8 cellular contexts compared by ENCODE assay signal in the genomic region with DNA sequence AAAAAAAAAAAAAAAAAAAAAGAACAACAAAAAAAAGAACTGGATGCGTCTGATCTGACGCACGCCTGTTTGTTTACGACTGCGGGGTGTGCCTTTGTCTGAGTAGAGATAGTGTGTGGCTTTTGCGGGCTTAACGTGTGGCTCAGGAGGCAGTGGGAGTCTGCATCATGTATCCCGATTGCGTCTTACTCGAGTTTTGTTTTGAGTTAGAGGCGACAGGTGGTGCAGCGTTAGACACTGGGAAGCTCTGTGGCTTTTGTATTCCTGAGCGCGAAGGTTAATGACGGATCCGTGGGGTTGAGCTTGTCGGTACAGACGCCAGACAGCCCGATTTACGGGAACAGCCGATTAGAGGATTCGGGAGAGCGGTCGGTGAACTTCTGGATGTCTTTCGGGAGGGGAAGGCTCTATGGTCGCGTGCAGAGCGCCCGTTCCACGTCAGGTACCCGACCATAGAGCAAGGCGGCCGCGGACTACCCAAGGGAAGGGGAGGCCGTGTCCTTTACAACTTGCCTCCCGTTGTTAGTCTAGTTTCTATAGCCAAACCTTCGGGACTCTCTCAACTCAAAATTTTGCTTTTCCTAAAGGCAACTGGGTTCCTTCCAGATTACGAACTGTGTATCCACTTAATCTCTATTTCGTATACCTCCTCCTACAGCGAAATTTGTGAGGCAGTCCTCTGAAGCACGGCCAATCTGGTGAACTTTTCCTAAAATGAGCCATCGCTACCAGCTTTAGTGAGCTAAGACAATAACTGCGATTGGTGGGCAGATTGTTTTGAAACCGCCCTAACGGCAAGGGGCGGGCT. TPM values are rescaled to one million over a fixed set of nuclear protein-coding genes. Genes with fewer than 3 reads are reported as not detected.
DNase-seq lines count a peak whose midpoint lies in the region; ATAC-seq and TF ChIP-seq lines count a peak whose summit lies in the region.

No MANE protein-coding gene starts in this region.

- peaks cover 31% of the 10 kb centered on the region for H3K36me3 Mint-ChIP-seq in activated naive CD4-positive, alpha-beta T cell treated with anti-CD3 and anti-CD28 coated beads for 36 hours (ENCODE audit: low read depth)

- H3K27me3 Mint-ChIP-seq in activated naive CD4-positive, alpha-beta T cell treated with anti-CD3 and anti-CD28 coated beads for 36 hours (ENCODE audit: low read depth) = no peaks in the 10 kb centered on the region

- no peaks in the 10 kb centered on the region for H3K9me3 ChIP-seq in upper lobe of left lung

- peaks cover 28% of the 10 kb centered on the region for H3K4me1 Mint-ChIP-seq in activated naive CD4-positive, alpha-beta T cell treated with anti-CD3 and anti-CD28 coated beads for 36 hours (ENCODE audit: low read depth)

- ATAC-seq in GM18870 (IDR thresholded peaks at IDR 0.05; ENCODE audit: unreplicated experiment) (peak; percentile 1), upper lobe of left lung (ENCODE audit: low FRiP score in 2 of 2) (peak; percentile 9 to 21)

- peaks cover 30 to 40% (median 34%) of the 10 kb centered on the region in 4 donors for H3K4me1 ChIP-seq in upper lobe of left lung

- no peaks in the 10 kb centered on the region for H3K27me3 ChIP-seq in upper lobe of left lung

- TF ChIP-seq POLR2A in upper lobe of left lung (IDR thresholded peaks at IDR 0.05) = peak; percentile 29 to 95 (median 92)

- TF ChIP-seq CTCF in AG09319 (IDR thresholded peaks at IDR 0.05; ENCODE audit: low read depth, low read length) (no peak), upper lobe of left lung (IDR thresholded peaks at IDR 0.05) (no peak)

- peak overlapping the region; percentile 91 for H3K4me3 Mint-ChIP-seq in activated naive CD4-positive, alpha-beta T cell treated with anti-CD3 and anti-CD28 coated beads for 36 hours

- peak overlapping the region; percentile 47 to 72 (median 62) for H3K4me3 ChIP-seq in upper lobe of left lung

- TF ChIP-seq EP300 in upper lobe of left lung (IDR thresholded peaks at IDR 0.05) = peak in 2 of 4 donors; percentile 61 to 81

- peak overlapping the region; percentile 99 for H3K27ac Mint-ChIP-seq in activated naive CD4-positive, alpha-beta T cell treated with anti-CD3 and anti-CD28 coated beads for 36 hours

- CTCF ChIA-PET in activated naive CD4-positive, alpha-beta T cell treated with anti-CD3 and anti-CD28 coated beads for 36 hours (lab: Charles Lee) = interaction anchor here (0.6 to 10.0 kb wide), 13 partner anchors 8 to 444 kb away, joined by 3 to 118 read pairs (median 5); a partner anchor contains a TSS

- intact Hi-C loops in activated naive CD4-positive, alpha-beta T cell treated with anti-CD3 and anti-CD28 coated beads for 36 hours (cut with micrococcal nuclease) = loop anchor here (1.0 to 5.0 kb wide), 14 partner anchors 38 to 648 kb away; a partner anchor contains a TSS

- no peaks in the 10 kb centered on the region for H3K9me3 Mint-ChIP-seq in activated naive CD4-positive, alpha-beta T cell treated with anti-CD3 and anti-CD28 coated beads for 36 hours

- WGBS in upper lobe of left lung, 2 donors = 0 to 1% methylated on average over 46 of the region's 46 CpGs

- peak overlapping the region; percentile 95 to 99 (median 98) for H3K27ac ChIP-seq in upper lobe of left lung

- DNase-seq in AG09319 (ENCODE audit: extremely low read depth, low read depth) (peak; percentile 47), HK-2 (ENCODE audit: unreplicated experiment) (peak; percentile 65), SHP77 (lab: John Stamatoyannopoulos, UW) (peak; percentile 12 to 70), germinal center (ENCODE audit: low spot score) (peak; percentile 62), pons (ENCODE audit: low spot score) (peak; percentile 72), upper lobe of left lung (peak; percentile 45 to 82)
- peak; percentile 96 for DNase-seq in activated naive CD4-positive, alpha-beta T cell treated with anti-CD3 and anti-CD28 coated beads for 36 hours

- peaks cover 3 to 14% (median 6%) of the 10 kb centered on the region in 4 donors for H3K36me3 ChIP-seq in upper lobe of left lung

RNA-seq across cellular contexts. Expression of a gene that starts 0.9 kb away (rescaled TPM):
- total RNA-seq in activated naive CD4-positive, alpha-beta T cell treated with anti-CD3 and anti-CD28 coated beads for 36 hours = 100 to 1,000 TPM; 298 to 301 TPM
- total RNA-seq in upper lobe of left lung = 100 to 1,000 TPM; 152 to 351 (median 211) TPM

RNA-seq across cellular contexts. Expression of a gene that starts 44.2 kb away (rescaled TPM):
- under 1 TPM in 1 of 2 experiments, not detected in 1; 0.10 TPM for total RNA-seq in activated naive CD4-positive, alpha-beta T cell treated with anti-CD3 and anti-CD28 coated beads for 36 hours
- total RNA-seq in upper lobe of left lung = 10 to 100 TPM; 28.4 to 96.9 (median 71.7) TPM

RNA-seq across cellular contexts. Expression of a gene that starts 46.7 kb away (rescaled TPM):
- total RNA-seq in activated naive CD4-positive, alpha-beta T cell treated with anti-CD3 and anti-CD28 coated beads for 36 hours = 10 to 100 TPM; 14.9 to 15.8 TPM
- 10 to 100 TPM; 22.0 to 36.7 (median 27.0) TPM for total RNA-seq in upper lobe of left lung

Comparison
In these comparisons a context has a peak if more than half of its experiments do, and no peak if none do; other contexts are left out.
1. Peak in every context shown above with its lines: DNase-seq, ATAC-seq, H3K4me3 ChIP-seq and H3K27ac ChIP-seq.
2. DNase-seq: peak in every context shown above with its lines; median percentile 96 in activated naive CD4-positive, alpha-beta T cell treated with anti-CD3 and anti-CD28 coated beads for 36 hours; 72 in pons; 65 in HK-2; 64 in upper lobe of left lung; 62 in germinal center; 47 in AG09319; 41 in SHP77.
3. RNA of a gene that starts 44.2 kb away (total RNA-seq): 28.4 to 96.9 TPM in upper lobe of left lung; 0.10 TPM in activated naive CD4-positive, alpha-beta T cell treated with anti-CD3 and anti-CD28 coated beads for 36 hours; every median in the first group is over 10 times any median in the second.